In genomic region chr3:170867552-170867951, GRCh38 we compare ENCODE assay signal across 9 cellular contexts. TPM values are rescaled to one million over a fixed set of nuclear protein-coding genes. Genes with fewer than 3 reads are reported as not detected.
DNase-seq lines count a peak whose midpoint lies in the region; ATAC-seq and TF ChIP-seq lines count a peak whose summit lies in the region.
"Had no signal": no experiment of that assay in that cellular context is flagged by ENCODE, and none has a peak within 500 bp of the region (broad histone marks: within the 10 kb centered on the region; RNA-seq: fewer than 3 reads in every experiment).

No MANE protein-coding gene starts in this region.

- H3K4me3 ChIP-seq in DND-41 (ENCODE audit: low read depth in 1 of 2, low read length in 2 of 2) (peak overlapping the region; percentile 75 to 77; a peak in 2 of 4 replicates), MG63 (peak overlapping the region; percentile 89), colonic mucosa (no peak overlapping the region)

- H3K27ac ChIP-seq in DND-41 (ENCODE audit: low read length) (no peak overlapping the region), colonic mucosa (peak overlapping the region; percentile 14)

- H2AFZ ChIP-seq in DND-41 (ENCODE audit: low read depth, low read length): no peak overlapping the region

- H3K9ac ChIP-seq in DND-41 (ENCODE audit: low read depth, low read length): no peak overlapping the region
- H3K9ac ChIP-seq in colonic mucosa (ENCODE audit: low read depth in 2 of 2, low read length in 2 of 2): no peak overlapping the region

- peaks cover 29% of the 10 kb centered on the region for H3K79me2 ChIP-seq in DND-41 (ENCODE audit: insufficient read depth, low read length)

- H3K4me1 ChIP-seq in DND-41 (ENCODE audit: insufficient read depth, low read length) (peaks cover 32% of the 10 kb centered on the region), colonic mucosa (peaks cover 16% of the 10 kb centered on the region)

- peak overlapping the region in 1 of 3 experiments; percentile 9 for H3K27ac Mint-ChIP-seq in nephron

- no peaks in the 10 kb centered on the region for H3K27me3 ChIP-seq in DND-41 (ENCODE audit: insufficient read depth, low read length, poor library complexity)
- H3K27me3 ChIP-seq in MG63: no peaks in the 10 kb centered on the region
- no peaks in the 10 kb centered on the region for H3K27me3 ChIP-seq in colonic mucosa

- peaks cover 42% of the 10 kb centered on the region for H3K36me3 Mint-ChIP-seq in nephron (ENCODE audit: low read depth)

- intact Hi-C loops in colonic mucosa (cut with DNase I) (no loop called here), posterior cingulate gyrus (cut with DNase I) (no loop called here)

- ATAC-seq in DND-41 (ENCODE audit: insufficient read depth, low read depth) (no peak), HG02981 (IDR thresholded peaks at IDR 0.05; ENCODE audit: unreplicated experiment) (no peak)

- H3K9me3 ChIP-seq in DND-41 (ENCODE audit: insufficient read depth, low read length, severe bottlenecking) (no peaks in the 10 kb centered on the region), MG63 (no peaks in the 10 kb centered on the region), colonic mucosa (no peaks in the 10 kb centered on the region)

- DNase-seq in DND-41 (no peak), MG63 (no peak), colonic mucosa (no peak), posterior cingulate gyrus (no peak), NCI-H1092 treated with DMSO at 0.1 percent for 48 hours (lab: John Stamatoyannopoulos, UW) (no peak), NOMO-1 treated with DMSO at 0.1 percent for 48 hours (lab: John Stamatoyannopoulos, UW; ENCODE audit: unreplicated experiment) (no peak)
- DNase-seq: NCI-H1694 had no signal

- peaks cover 24% of the 10 kb centered on the region for H4K20me1 ChIP-seq in DND-41 (ENCODE audit: insufficient read depth, low read length)

- H3K4me2 ChIP-seq in DND-41 (ENCODE audit: insufficient read depth, low read length): peak overlapping the region; percentile 75; the same call in 1 of the 2 replicates

- peaks cover under 1% of the 10 kb centered on the region for H3K27me3 Mint-ChIP-seq in nephron (ENCODE audit: low read depth)

- H3K36me3 ChIP-seq in DND-41 (ENCODE audit: insufficient read depth, low read length) (peaks cover 40% of the 10 kb centered on the region), MG63 (peaks cover 52% of the 10 kb centered on the region), colonic mucosa (no peaks in the 10 kb centered on the region)

- no peak for TF ChIP-seq CTCF in DND-41 (IDR thresholded peaks at IDR 0.05; ENCODE audit: borderline replicate concordance, extremely low read depth, low read length, poor library complexity, severe bottlenecking)
- TF ChIP-seq CTCF in colonic mucosa (IDR thresholded peaks at IDR 0.05): no peak
- no peak for TF ChIP-seq CTCF in nephron (IDR thresholded peaks at IDR 0.05; ENCODE audit: unreplicated experiment in 3 of 3)

- H3K4me3 Mint-ChIP-seq in nephron: peak overlapping the region; percentile 36 to 53 (median 46)

- no peaks in the 10 kb centered on the region for H3K9me3 Mint-ChIP-seq in nephron

- peaks cover 27% of the 10 kb centered on the region for H3K4me1 Mint-ChIP-seq in nephron

RNA-seq across cellular contexts. Expression of gene RPL22L1, which starts 2.4 kb away (rescaled TPM):
- total RNA-seq in MG63 (2014; rRNA removed; shearing (Covaris generic); ENCODE audit: low replicate concordance): 249 and 594 TPM in 2 replicates
- total RNA-seq in colonic mucosa: 10 to 100 TPM; 37.7 to 67.8 TPM

RNA-seq across cellular contexts. Expression of gene EIF5A2, which starts 40.9 kb away (rescaled TPM):
- total RNA-seq in MG63 (2014; rRNA removed; shearing (Covaris generic); ENCODE audit: low replicate concordance): 15.4 and 25.1 TPM in 2 replicates
- 1 to 10 TPM; 6.1 to 9.6 TPM for total RNA-seq in colonic mucosa
